31 cellular contexts compared by ENCODE assay signal in genomic region chr3:195005251-195005620, GRCh38.
A peak's percentile ranks its signal among the peaks of the same experiment; 100 is the strongest.
DNase-seq lines count a peak whose midpoint lies in the region; ATAC-seq lines count a peak whose summit lies in the region.
"Had no signal": no experiment of that assay in that cellular context is flagged by ENCODE, and none has a peak within 500 bp of the region (broad histone marks: within the 10 kb centered on the region; RNA-seq: fewer than 3 reads in every experiment).

No MANE protein-coding gene starts in this region.

- ATAC-seq in right cardiac atrium: no peak
- no peak for ATAC-seq in left lobe of liver
- ATAC-seq in HG02885 (IDR thresholded peaks at IDR 0.05; ENCODE audit: poor library complexity, unreplicated experiment): no peak
- ATAC-seq: heart left ventricle; naive thymus-derived CD4-positive, alpha-beta T cell had no signal

- 89% methylated on average over 7 of the region's 7 CpGs for WGBS in right cardiac atrium

- H3K9me3 ChIP-seq in right cardiac atrium (ENCODE audit: control insufficient read depth, low read length): no peaks in the 10 kb centered on the region
- H3K9me3 ChIP-seq: heart left ventricle, SJSA1, transverse colon had no signal

- no peaks in the 10 kb centered on the region for H3K36me3 Mint-ChIP-seq in immature natural killer cell
- H3K36me3 Mint-ChIP-seq: brain; naive thymus-derived CD4-positive, alpha-beta T cell had no signal

- no peak overlapping the region for H3K27ac Mint-ChIP-seq in immature natural killer cell
- H3K27ac Mint-ChIP-seq: activated naive CD4-positive, alpha-beta T cell treated with anti-CD3 and anti-CD28 coated beads for 36 hours; brain; naive thymus-derived CD4-positive, alpha-beta T cell had no signal

- DNase-seq in DMS53 (lab: John Stamatoyannopoulos, UW): peak; percentile 9
- DNase-seq in DMS53 treated with DMSO at 0.1 percent for 48 hours (lab: John Stamatoyannopoulos, UW; ENCODE audit: unreplicated experiment): no peak
- DNase-seq in cardiac septum (ENCODE audit: low spot score): peak; percentile 29
- no peak for DNase-seq in right cardiac atrium
- DNase-seq in left lobe of liver (ENCODE audit: low spot score): peak; percentile 36
- DNase-seq in activated T-cell treated with anti-CD3 and anti-CD28 coated beads, Interleukin-2, amount 50 U/mL, for 48 hours: no peak
- DNase-seq in immature natural killer cell: no peak
- DNase-seq: activated CD4-positive, alpha-beta T cell treated with anti-CD3 and anti-CD28 coated beads, Interleukin-2, amount 50 U/mL, for 1 hour; activated naive CD4-positive, alpha-beta T cell treated with anti-CD3 and anti-CD28 coated beads for 36 hours; Calu3; cerebellar nuclear complex; dorsolateral prefrontal cortex; foreskin melanocyte; KG1; midbrain; naive thymus-derived CD4-positive, alpha-beta T cell; NCI-H1092 treated with DMSO at 0.1 percent for 48 hours; NCI-H2029; NCI-H345; NCI-H748 treated with DMSO at 0.1 percent for 48 hours; RPMI8226; stimulated activated CD4-positive, alpha-beta T cell treated with anti-CD3 and anti-CD28 coated beads, Interleukin-15, amount 100 ng/mL, for 24 hours; stimulated activated CD4-positive, alpha-beta T cell treated with anti-CD3 and anti-CD28 coated beads, Interleukin-4, amount 100 ng/mL, for 4 hours; T1000; transverse colon had no signal

- H3K27me3 Mint-ChIP-seq in immature natural killer cell (ENCODE audit: low read depth in 3 of 3): peaks cover 2 to 19% (median 5%) of the 10 kb centered on the region in 3 donors

- no peaks in the 10 kb centered on the region for H3K4me1 Mint-ChIP-seq in immature natural killer cell

- H3K4me3 Mint-ChIP-seq in immature natural killer cell: no peak overlapping the region
- H3K4me3 Mint-ChIP-seq: activated naive CD4-positive, alpha-beta T cell treated with anti-CD3 and anti-CD28 coated beads for 36 hours; brain; naive thymus-derived CD4-positive, alpha-beta T cell had no signal

- no peaks in the 10 kb centered on the region for H3K27me3 ChIP-seq in right cardiac atrium (ENCODE audit: control insufficient read depth, insufficient read depth)
- H3K27me3 ChIP-seq: heart left ventricle, SJSA1 had no signal

- H3K9me3 Mint-ChIP-seq in immature natural killer cell: no peaks in the 10 kb centered on the region
- H3K9me3 Mint-ChIP-seq: activated naive CD4-positive, alpha-beta T cell treated with anti-CD3 and anti-CD28 coated beads for 36 hours; naive thymus-derived CD4-positive, alpha-beta T cell had no signal

- no peak overlapping the region for H3K4me3 ChIP-seq in right cardiac atrium (ENCODE audit: low read length)
- H3K4me3 ChIP-seq: dorsolateral prefrontal cortex, heart left ventricle, SJSA1, transverse colon had no signal

- peaks cover 6% of the 10 kb centered on the region for H3K4me1 ChIP-seq in right cardiac atrium (ENCODE audit: control insufficient read depth, insufficient read depth, low read length)
- H3K4me1 ChIP-seq: SJSA1 had no signal

- H3K27ac ChIP-seq in right cardiac atrium (ENCODE audit: low read length): no peak overlapping the region
- H3K27ac ChIP-seq: 22Rv1, C4-2B, dorsolateral prefrontal cortex, heart left ventricle, SJSA1, transverse colon had no signal

- intact Hi-C loops in cardiac septum (cut with DNase I) (no loop called here), right cardiac atrium (cut with DNase I) (loop anchor here in 2 of 4 donors (10.0 kb wide), 3 partner anchors 100 to 260 kb away; no protein-coding TSS in a partner anchor)

Comparison
In these comparisons a context has a peak if more than half of its experiments do, and no peak if none do; other contexts are left out.
1. DNase-seq: peak in DMS53 (single experiment), cardiac septum (single experiment) and left lobe of liver (single experiment); none in DMS53 treated with DMSO at 0.1 percent for 48 hours (single experiment), right cardiac atrium (0 of 3), activated T-cell treated with anti-CD3 and anti-CD28 coated beads, Interleukin-2, amount 50 U/mL, for 48 hours (0 of 2) and immature natural killer cell (0 of 3).